ENCODE assay signal across 12 cellular contexts in genomic region chr14:105023791-105024480, GRCh38. TPM values are rescaled to one million over a fixed set of nuclear protein-coding genes. Genes with fewer than 3 reads are reported as not detected.
A peak's percentile ranks its signal among the peaks of the same experiment; 100 is the strongest.
DNase-seq lines count a peak whose midpoint lies in the region; ATAC-seq and TF ChIP-seq lines count a peak whose summit lies in the region.
"Had no signal": no experiment of that assay in that cellular context is flagged by ENCODE, and none has a peak within 500 bp of the region (broad histone marks: within the 10 kb centered on the region; RNA-seq: fewer than 3 reads in every experiment).

No MANE protein-coding gene starts in this region.

- H3K36me3 Mint-ChIP-seq in CD14-positive monocyte (peaks cover 7 to 11% of the 10 kb centered on the region in 2 donors), progenitor cell of endocrine pancreas (ENCODE audit: insufficient read depth) (no peaks in the 10 kb centered on the region)

- H3K9me3 Mint-ChIP-seq in CD14-positive monocyte (peaks cover 2 to 9% (median 3%) of the 10 kb centered on the region in 7 donors), progenitor cell of endocrine pancreas (ENCODE audit: low read depth) (no peaks in the 10 kb centered on the region)
- H3K9me3 Mint-ChIP-seq: endodermal cell had no signal

- no peak overlapping the region for H2AFZ ChIP-seq in Loucy (ENCODE audit: low read length)

- H3K4me1 ChIP-seq in Loucy (ENCODE audit: insufficient read depth, low read length, poor library complexity, severe bottlenecking) (peaks cover 56% of the 10 kb centered on the region), lower lobe of right lung (peaks cover 20% of the 10 kb centered on the region), uterus (peaks cover 0 to 10% of the 10 kb centered on the region in 2 donors)

- H3F3A ChIP-seq in Loucy (ENCODE audit: low read depth) = no peaks in the 10 kb centered on the region

- H3K36me3 ChIP-seq in Loucy (ENCODE audit: insufficient read depth, low read length) (no peaks in the 10 kb centered on the region), lower lobe of right lung (no peaks in the 10 kb centered on the region), uterus (no peaks in the 10 kb centered on the region)
- H3K36me3 ChIP-seq: right atrium auricular region had no signal

- H3K27ac Mint-ChIP-seq in CD14-positive monocyte (peak overlapping the region; percentile 89 to 98 (median 97)), progenitor cell of endocrine pancreas (no peak overlapping the region)
- H3K27ac Mint-ChIP-seq: endodermal cell had no signal

- peaks cover 36% of the 10 kb centered on the region for H3K79me2 ChIP-seq in Loucy (ENCODE audit: insufficient read depth, low read length)

- H3K4me1 Mint-ChIP-seq in CD14-positive monocyte = peaks cover 60% of the 10 kb centered on the region
- peaks cover 13% of the 10 kb centered on the region for H3K4me1 Mint-ChIP-seq in progenitor cell of endocrine pancreas (ENCODE audit: low read depth)

- peaks cover 0 to 5% (median 3%) of the 10 kb centered on the region in 3 donors for H3K27me3 Mint-ChIP-seq in CD14-positive monocyte (ENCODE audit: low read depth in 3 of 3)
- peaks cover 17% of the 10 kb centered on the region for H3K27me3 Mint-ChIP-seq in progenitor cell of endocrine pancreas

- in situ Hi-C loops in astrocyte of the spinal cord (cut with HindIII; ENCODE audit: low sequenced_read_pairs) = no loop called here

- DNase-seq in CD14-positive monocyte (ENCODE audit: low spot score) (no peak), astrocyte of the spinal cord (ENCODE audit: low read depth, low spot score) (peak; percentile 79), lower lobe of right lung (no peak), uterus (no peak), GM10266 (ENCODE audit: extremely low spot score) (no peak), progenitor cell of endocrine pancreas (ENCODE audit: low spot score, unreplicated experiment) (no peak)
- DNase-seq in activated effector memory CD4-positive, alpha-beta T cell treated with anti-CD3 and anti-CD28 coated beads, Interleukin-2, amount 50 U/mL, for 16 hours = no peak
- DNase-seq: endodermal cell, NCI-H2171 had no signal

- peak overlapping the region; percentile 18 for H3K9ac ChIP-seq in Loucy (ENCODE audit: low read depth, low read length, poor library complexity, severe bottlenecking)

- H3K27me3 ChIP-seq in Loucy (ENCODE audit: insufficient read depth, low read length, poor library complexity, severe bottlenecking) (peaks cover 8% of the 10 kb centered on the region), lower lobe of right lung (ENCODE audit: low read depth) (no peaks in the 10 kb centered on the region), uterus (no peaks in the 10 kb centered on the region)
- H3K27me3 ChIP-seq: right atrium auricular region had no signal

- TF ChIP-seq CTCF in CD14-positive monocyte (IDR thresholded peaks at IDR 0.05) = no peak
- TF ChIP-seq CTCF in Loucy (conservative IDR thresholded peaks at IDR 0.05; ENCODE audit: low read length) = no peak
- no peak for TF ChIP-seq CTCF in astrocyte of the spinal cord (IDR thresholded peaks at IDR 0.05; ENCODE audit: low read depth, low read length)
- TF ChIP-seq CTCF in lower lobe of right lung (IDR thresholded peaks at IDR 0.05) = no peak
- TF ChIP-seq CTCF in uterus (IDR thresholded peaks at IDR 0.05) = no peak
- no peak for TF ChIP-seq CTCF in GM10266 (IDR thresholded peaks at IDR 0.05; ENCODE audit: control insufficient read depth, insufficient read depth, low read depth, missing control alignments)
- TF ChIP-seq CTCF in progenitor cell of endocrine pancreas (IDR thresholded peaks at IDR 0.05; ENCODE audit: unreplicated experiment) = no peak

- H3K27ac ChIP-seq in lower lobe of right lung = peak overlapping the region; percentile 24
- H3K27ac ChIP-seq in uterus = no peak overlapping the region

- H3K4me2 ChIP-seq in Loucy (ENCODE audit: low read depth, low read length, poor library complexity, severe bottlenecking) = peak overlapping the region; percentile 1

- no peak for ATAC-seq in lower lobe of right lung

- H3K9me3 ChIP-seq in Loucy (ENCODE audit: insufficient read depth, low read depth, low read length) = no peaks in the 10 kb centered on the region
- H3K9me3 ChIP-seq in lower lobe of right lung = no peaks in the 10 kb centered on the region
- H3K9me3 ChIP-seq in uterus = no peaks in the 10 kb centered on the region
- H3K9me3 ChIP-seq: right atrium auricular region had no signal

- H3K4me3 Mint-ChIP-seq in CD14-positive monocyte (no peak overlapping the region), progenitor cell of endocrine pancreas (ENCODE audit: low read depth) (no peak overlapping the region)
- H3K4me3 Mint-ChIP-seq: endodermal cell had no signal

- peaks cover 17% of the 10 kb centered on the region for H4K20me1 ChIP-seq in Loucy (ENCODE audit: insufficient read depth, low read length, poor library complexity, severe bottlenecking)

- intact Hi-C loops in CD14-positive monocyte (cut with micrococcal nuclease) (loop anchor here in 1 of 2 donors (2.0 kb wide), 1 partner anchor 41 kb away; the partner anchor contains the start of gene GPR132), lower lobe of right lung (cut with DNase I) (no loop called here), uterus (cut with DNase I; ENCODE audit: low total_unique reads) (loop anchor here (5.0 kb wide), 1 partner anchor 47 kb away; the partner anchor contains the start of gene AHNAK2)

- no peak for TF ChIP-seq POLR2A in uterus (IDR thresholded peaks at IDR 0.05)

- no peak overlapping the region for H3K4me3 ChIP-seq in Loucy (ENCODE audit: low read length, poor library complexity, severe bottlenecking)
- no peak overlapping the region for H3K4me3 ChIP-seq in astrocyte of the spinal cord (ENCODE audit: low read depth, low read length)
- H3K4me3 ChIP-seq in lower lobe of right lung = no peak overlapping the region
- no peak overlapping the region for H3K4me3 ChIP-seq in uterus
- H3K4me3 ChIP-seq: right atrium auricular region had no signal

- H3K9me2 ChIP-seq in Loucy (replicated peaks; ENCODE audit: low read depth, low read length) = no peaks in the 10 kb centered on the region

RNA-seq across cellular contexts. Expression of gene CDCA4, which starts 3.1 kb away (rescaled TPM):
- polyA plus RNA-seq in CD14-positive monocyte = 10 to 100 TPM in 1 of 2 donors, 1 to 10 TPM in 1; 8.6 to 12.0 TPM
- 6.9 TPM for total RNA-seq in lower lobe of right lung
- total RNA-seq in uterus = 10 to 100 TPM in 2 of 4 donors, 1 to 10 TPM in 2; 2.3 to 43.3 (median 10.3) TPM
- total RNA-seq in progenitor cell of endocrine pancreas = 21.5 and 22.9 TPM in 2 replicates

RNA-seq across cellular contexts. Expression of gene CLBA1, which starts 38.3 kb away (rescaled TPM):
- polyA plus RNA-seq in CD14-positive monocyte = under 1 TPM; 0.62 to 0.76 TPM
- total RNA-seq in lower lobe of right lung (10.5 TPM), uterus (10 to 100 TPM in 2 of 4 donors, 1 to 10 TPM in 1, not detected in 1; 1.3 to 11.1 (median 10.1) TPM), progenitor cell of endocrine pancreas (20.1 and 20.8 TPM in 2 replicates)

RNA-seq across cellular contexts. Expression of gene GPR132, which starts 41.3 kb away (rescaled TPM):
- polyA plus RNA-seq in CD14-positive monocyte = 10 to 100 TPM in 1 of 2 donors, 1 to 10 TPM in 1; 6.3 to 13.0 TPM
- total RNA-seq in lower lobe of right lung (7.2 TPM), uterus (1 to 10 TPM in 2 of 4 donors, not detected in 2; 1.7 to 3.7 TPM), progenitor cell of endocrine pancreas (0.57 and 0.69 TPM in 2 replicates)
- total RNA-seq: HT-29 had no signal

RNA-seq across cellular contexts. Expression of gene AHNAK2, which starts 45.8 kb away (rescaled TPM):
- under 1 TPM in 1 of 2 donors, not detected in 1; 0.01 TPM for polyA plus RNA-seq in CD14-positive monocyte
- 10.8 TPM for total RNA-seq in lower lobe of right lung
- 100 to 1,000 TPM in 1 of 4 donors, 10 to 100 TPM in 3; 44.9 to 175 (median 71.7) TPM for total RNA-seq in uterus
- 1.1 and 1.2 TPM in 2 replicates for total RNA-seq in progenitor cell of endocrine pancreas
